In genomic region chr19:54160948-54161347, GRCh38 we compare ENCODE assay signal across 8 cellular contexts. TPM values are rescaled to one million over a fixed set of nuclear protein-coding genes. Genes with fewer than 3 reads are reported as not detected.
DNase-seq lines count a peak whose midpoint lies in the region; ATAC-seq lines count a peak whose summit lies in the region.

No MANE protein-coding gene starts in this region.

- H3K36me3 Mint-ChIP-seq in stimulated activated naive CD8-positive, alpha-beta T cell treated with anti-CD3 and anti-CD28 coated beads, Interleukin-15, Interleukin-2, amounts not matched to agents 100 ng/mL and 50 ng/mL, for 24 hours (ENCODE audit: low read depth): peaks cover 14% of the 10 kb centered on the region
- H3K36me3 Mint-ChIP-seq in activated CD4-positive, alpha-beta memory T cell treated with anti-CD3 and anti-CD28 coated beads, Interleukin-2, amount 10 ng/mL, durations not matched to agents 7 days and 5 days (ENCODE audit: low read depth): peaks cover 21% of the 10 kb centered on the region
- peaks cover 4 to 8% (median 5%) of the 10 kb centered on the region in 3 donors for H3K36me3 Mint-ChIP-seq in immature natural killer cell

- H3K4me1 Mint-ChIP-seq in stimulated activated naive CD8-positive, alpha-beta T cell treated with anti-CD3 and anti-CD28 coated beads, Interleukin-15, Interleukin-2, amounts not matched to agents 100 ng/mL and 50 ng/mL, for 24 hours (ENCODE audit: low read depth): peaks cover 72% of the 10 kb centered on the region
- H3K4me1 Mint-ChIP-seq in activated CD4-positive, alpha-beta memory T cell treated with anti-CD3 and anti-CD28 coated beads, Interleukin-2, amount 10 ng/mL, durations not matched to agents 7 days and 5 days: peaks cover 62% of the 10 kb centered on the region
- peaks cover 63 to 72% of the 10 kb centered on the region in 2 donors for H3K4me1 Mint-ChIP-seq in immature natural killer cell

- no peak for DNase-seq in stimulated activated naive CD8-positive, alpha-beta T cell treated with anti-CD3 and anti-CD28 coated beads, Interleukin-15, Interleukin-2, amounts not matched to agents 100 U/mL and 50 U/mL, for 24 hours
- DNase-seq in activated CD4-positive, alpha-beta memory T cell treated with anti-CD3 and anti-CD28 coated beads, Interleukin-2, amount 10 ng/mL, durations not matched to agents 7 days and 5 days: no peak
- DNase-seq in immature natural killer cell (no peak), T-helper 9 cell (no peak), T1000 (lab: John Stamatoyannopoulos, UW) (no peak)

- ATAC-seq in stimulated activated naive CD8-positive, alpha-beta T cell treated with anti-CD3 and anti-CD28 coated beads, Interleukin-15, Interleukin-2, amounts not matched to agents 100 U/mL and 50 U/mL, for 24 hours: no peak
- ATAC-seq in GM18870 (IDR thresholded peaks at IDR 0.05; ENCODE audit: unreplicated experiment) (no peak), HG03442 (IDR thresholded peaks at IDR 0.05; ENCODE audit: unreplicated experiment) (no peak)

- CTCF ChIA-PET in activated CD4-positive, alpha-beta memory T cell treated with anti-CD3 and anti-CD28 coated beads, Interleukin-2, amount 10 ng/mL, durations not matched to agents 7 days and 5 days (lab: Charles Lee): interaction anchor here (3.2 kb wide), 1 partner anchor 24 kb away, joined by 24 read pairs; the partner anchor contains the start of gene CNOT3

- no peaks in the 10 kb centered on the region for H3K9me3 Mint-ChIP-seq in stimulated activated naive CD8-positive, alpha-beta T cell treated with anti-CD3 and anti-CD28 coated beads, Interleukin-15, Interleukin-2, amounts not matched to agents 100 ng/mL and 50 ng/mL, for 24 hours
- no peaks in the 10 kb centered on the region for H3K9me3 Mint-ChIP-seq in activated CD4-positive, alpha-beta memory T cell treated with anti-CD3 and anti-CD28 coated beads, Interleukin-2, amount 10 ng/mL, durations not matched to agents 7 days and 5 days
- H3K9me3 Mint-ChIP-seq in immature natural killer cell: no peaks in the 10 kb centered on the region

- peak overlapping the region; percentile 97 for H3K4me3 Mint-ChIP-seq in stimulated activated naive CD8-positive, alpha-beta T cell treated with anti-CD3 and anti-CD28 coated beads, Interleukin-15, Interleukin-2, amounts not matched to agents 100 ng/mL and 50 ng/mL, for 24 hours
- H3K4me3 Mint-ChIP-seq in activated CD4-positive, alpha-beta memory T cell treated with anti-CD3 and anti-CD28 coated beads, Interleukin-2, amount 10 ng/mL, durations not matched to agents 7 days and 5 days: peak overlapping the region; percentile 94
- H3K4me3 Mint-ChIP-seq in immature natural killer cell: peak overlapping the region; percentile 95 to 100 (median 99)

- no peak overlapping the region for H3K27ac Mint-ChIP-seq in stimulated activated naive CD8-positive, alpha-beta T cell treated with anti-CD3 and anti-CD28 coated beads, Interleukin-15, Interleukin-2, amounts not matched to agents 100 ng/mL and 50 ng/mL, for 24 hours
- H3K27ac Mint-ChIP-seq in activated CD4-positive, alpha-beta memory T cell treated with anti-CD3 and anti-CD28 coated beads, Interleukin-2, amount 10 ng/mL, durations not matched to agents 7 days and 5 days: peak overlapping the region; percentile 98
- peak overlapping the region; percentile 36 to 100 (median 98) for H3K27ac Mint-ChIP-seq in immature natural killer cell

- H3K27me3 Mint-ChIP-seq in stimulated activated naive CD8-positive, alpha-beta T cell treated with anti-CD3 and anti-CD28 coated beads, Interleukin-15, Interleukin-2, amounts not matched to agents 100 ng/mL and 50 ng/mL, for 24 hours: peaks cover 19% of the 10 kb centered on the region
- peaks cover 1% of the 10 kb centered on the region for H3K27me3 Mint-ChIP-seq in activated CD4-positive, alpha-beta memory T cell treated with anti-CD3 and anti-CD28 coated beads, Interleukin-2, amount 10 ng/mL, durations not matched to agents 7 days and 5 days
- peaks cover 9 to 15% (median 11%) of the 10 kb centered on the region in 3 donors for H3K27me3 Mint-ChIP-seq in immature natural killer cell (ENCODE audit: low read depth in 3 of 3)

- POLR2A ChIA-PET in activated CD4-positive, alpha-beta memory T cell treated with anti-CD3 and anti-CD28 coated beads, Interleukin-2, amount 10 ng/mL, durations not matched to agents 7 days and 5 days (lab: Charles Lee): interaction anchor here (0.9 to 7.6 kb wide), 7 partner anchors 13 to 46 kb away, joined by 3 to 66 read pairs (median 14); partner anchors contain the start of genes CNOT3, PRPF31, RPS9 and TFPT

RNA-seq across cellular contexts. Expression of gene LENG1, which starts 1.4 kb away (rescaled TPM):
- 1 to 10 TPM; 8.3 to 9.2 TPM for total RNA-seq in activated CD4-positive, alpha-beta memory T cell treated with anti-CD3 and anti-CD28 coated beads, Interleukin-2, amount 10 ng/mL, durations not matched to agents 7 days and 5 days
- polyA plus RNA-seq in immature natural killer cell: 10 to 100 TPM in 2 of 3 donors, 1 to 10 TPM in 1; 2.6 to 14.0 (median 13.5) TPM

RNA-seq across cellular contexts. Expression of gene TMC4, which starts 12.0 kb away (rescaled TPM):
- 1 to 10 TPM; 2.8 to 3.2 TPM for total RNA-seq in activated CD4-positive, alpha-beta memory T cell treated with anti-CD3 and anti-CD28 coated beads, Interleukin-2, amount 10 ng/mL, durations not matched to agents 7 days and 5 days
- 1 to 10 TPM in 2 of 3 donors, under 1 TPM in 1; 0.93 to 3.3 (median 1.5) TPM for polyA plus RNA-seq in immature natural killer cell

RNA-seq across cellular contexts. Expression of gene CNOT3, which starts 23.4 kb away (rescaled TPM):
- total RNA-seq in activated CD4-positive, alpha-beta memory T cell treated with anti-CD3 and anti-CD28 coated beads, Interleukin-2, amount 10 ng/mL, durations not matched to agents 7 days and 5 days: 10 to 100 TPM; 62.6 to 66.9 TPM
- 10 to 100 TPM in 1 of 3 donors, 1 to 10 TPM in 2; 2.8 to 13.3 (median 4.0) TPM for polyA plus RNA-seq in immature natural killer cell

RNA-seq across cellular contexts. Expression of gene MBOAT7, which starts 28.4 kb away (rescaled TPM):
- 10 to 100 TPM; 90.8 to 93.4 TPM for total RNA-seq in activated CD4-positive, alpha-beta memory T cell treated with anti-CD3 and anti-CD28 coated beads, Interleukin-2, amount 10 ng/mL, durations not matched to agents 7 days and 5 days
- polyA plus RNA-seq in immature natural killer cell: 10 to 100 TPM in 2 of 3 donors, 1 to 10 TPM in 1; 8.8 to 17.8 (median 15.7) TPM

RNA-seq across cellular contexts. Expression of gene TSEN34, which starts 30.2 kb away (rescaled TPM):
- 10 to 100 TPM; 10.9 to 13.6 TPM for total RNA-seq in activated CD4-positive, alpha-beta memory T cell treated with anti-CD3 and anti-CD28 coated beads, Interleukin-2, amount 10 ng/mL, durations not matched to agents 7 days and 5 days
- 10 to 100 TPM; 26.6 to 36.4 (median 34.0) TPM for polyA plus RNA-seq in immature natural killer cell
